19 cellular contexts compared by ENCODE assay signal in the genomic region with DNA sequence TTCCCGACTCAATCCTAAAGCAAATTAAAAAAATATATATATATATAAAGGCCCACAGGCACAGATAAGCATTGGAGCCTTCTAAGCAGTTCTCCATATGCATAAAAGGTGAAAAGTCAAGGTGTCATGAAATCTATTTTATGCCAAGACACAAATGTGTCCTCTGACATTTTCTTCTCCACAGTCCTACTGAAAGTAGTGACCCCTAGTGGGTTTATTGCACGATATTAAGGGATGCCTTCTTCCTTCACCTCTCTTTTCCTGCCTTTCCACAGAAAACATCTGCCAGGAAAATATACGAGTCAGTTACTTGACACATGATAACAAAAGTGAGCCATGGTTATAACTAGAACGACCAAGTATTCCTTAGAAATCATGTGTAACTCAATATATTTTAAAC.
DNase-seq lines count a peak whose midpoint lies in the region; ATAC-seq, FAIRE-seq and TF ChIP-seq lines count a peak whose summit lies in the region.
"Had no signal": no experiment of that assay in that cellular context is flagged by ENCODE, and none has a peak within 500 bp of the region (broad histone marks: within the 10 kb centered on the region; RNA-seq: fewer than 3 reads in every experiment).

No MANE protein-coding gene starts in this region.

- peak; percentile 21; the same call in 2 of the 3 replicates for TF ChIP-seq CTCF in A549 (IDR thresholded peaks at IDR 0.05)
- peak; percentile 2 for TF ChIP-seq CTCF in GM06990 (IDR thresholded peaks at IDR 0.05; ENCODE audit: insufficient read depth, low read length, poor library complexity, severe bottlenecking)
- TF ChIP-seq CTCF in OCI-LY3 (IDR thresholded peaks at IDR 0.05; ENCODE audit: low read depth, low read length) = peak; percentile 21
- peak; percentile 30 for TF ChIP-seq CTCF in foreskin keratinocyte (conservative IDR thresholded peaks at IDR 0.05)

- H3K27me3 ChIP-seq in GM06990 (replicated peaks; ENCODE audit: control insufficient read depth, insufficient read depth, low read length) = no peaks in the 10 kb centered on the region
- H3K27me3 ChIP-seq in OCI-LY3 (ENCODE audit: low read depth, low read length) = no peaks in the 10 kb centered on the region
- no peaks in the 10 kb centered on the region for H3K27me3 ChIP-seq in foreskin keratinocyte
- no peaks in the 10 kb centered on the region for H3K27me3 ChIP-seq in small intestine (ENCODE audit: control insufficient read depth in 2 of 2, insufficient read depth in 2 of 2, low read length in 2 of 2)

- no peak overlapping the region for H3K9ac ChIP-seq in OCI-LY3 (ENCODE audit: low read length)

- no peak for DNase-seq in A549 (ENCODE audit: low read depth in 1 of 2, low spot score in 1 of 2)
- no peak for DNase-seq in GM06990 (ENCODE audit: extremely low read depth, insufficient read length)
- no peak for DNase-seq in foreskin keratinocyte
- no peak for DNase-seq in medulla oblongata (ENCODE audit: extremely low spot score)
- DNase-seq in NCI-H446 (lab: John Stamatoyannopoulos, UW) = no peak
- DNase-seq in NCI-H446 treated with DMSO at 0.1 percent for 48 hours (lab: John Stamatoyannopoulos, UW) = no peak
- DNase-seq in small intestine = no peak
- DNase-seq: activated CD8-positive, alpha-beta memory T cell treated with anti-CD3 and anti-CD28 coated beads, Interleukin-2, amount 10 ng/mL, durations not matched to agents 7 days and 5 days; activated gamma-delta T cell treated with Interleukin-2 at 50 U/mL for 16 hours; effector memory CD4-positive, alpha-beta T cell; Kasumi-1; mucosa of descending colon; NCI-H2029; NCI-H774; posterior cingulate gyrus; WERI-Rb-1 had no signal

- POLR2A ChIA-PET in A549 (lab: Yijun Ruan, JAX) = no interaction called here

- no peak for TF ChIP-seq POLR2A in A549 (IDR thresholded peaks at IDR 0.05; ENCODE audit: low read length)

- H4K20me1 ChIP-seq in OCI-LY3 (ENCODE audit: insufficient read depth, low read length) = no peaks in the 10 kb centered on the region

- H3K36me3 ChIP-seq in GM06990 (ENCODE audit: control insufficient read depth, insufficient read depth, low read length) = no peaks in the 10 kb centered on the region
- H3K36me3 ChIP-seq in OCI-LY3 (replicated peaks; ENCODE audit: low read depth, low read length) = no peaks in the 10 kb centered on the region
- H3K36me3 ChIP-seq in small intestine (ENCODE audit: control insufficient read depth in 2 of 2, insufficient read depth in 2 of 2, low read length in 2 of 2) = no peaks in the 10 kb centered on the region
- H3K36me3 ChIP-seq: WERI-Rb-1 had no signal

- FAIRE-seq in A549 (lab: Jason Lieb, UNC) (no peak), small intestine (lab: Jason Lieb, UNC) (no peak)
- FAIRE-seq: islet of Langerhans had no signal

- peak in 1 of 2 experiments; percentile 27; a peak in 2 of 5 replicates for TF ChIP-seq RAD21 in A549 (conservative IDR thresholded peaks at IDR 0.05 in 1 of 2, IDR thresholded peaks at IDR 0.05 in 1 of 2)

- no peak overlapping the region for H3K4me2 ChIP-seq in A549
- H3K4me2 ChIP-seq in OCI-LY3 (ENCODE audit: low read length) = no peak overlapping the region

- H3K27ac ChIP-seq in A549 (no peak overlapping the region), OCI-LY3 (ENCODE audit: low read length) (no peak overlapping the region), foreskin keratinocyte (no peak overlapping the region), small intestine (ENCODE audit: low read depth in 1 of 2, low read length in 1 of 2) (no peak overlapping the region)
- H3K27ac ChIP-seq: HL-60, WERI-Rb-1 had no signal

- H3K79me2 ChIP-seq in OCI-LY3 (ENCODE audit: low read length) = no peaks in the 10 kb centered on the region

- no peak overlapping the region for H2AFZ ChIP-seq in OCI-LY3 (ENCODE audit: low read depth, low read length)

- ATAC-seq in A549 = peak in 1 of 2 experiments; percentile 66; a peak in 3 of 6 replicates
- ATAC-seq in foreskin keratinocyte = no peak
- ATAC-seq: activated CD8-positive, alpha-beta memory T cell treated with anti-CD3 and anti-CD28 coated beads, Interleukin-2, amount 10 ng/mL, durations not matched to agents 7 days and 5 days; mucosa of descending colon had no signal

- H3K4me3 ChIP-seq in A549 (no peak overlapping the region), GM06990 (replicated peaks; ENCODE audit: low read depth, low read length) (no peak overlapping the region), OCI-LY3 (ENCODE audit: low read length) (no peak overlapping the region), small intestine (ENCODE audit: low read depth in 1 of 2, low read length in 2 of 2) (no peak overlapping the region)
- H3K4me3 ChIP-seq: mucosa of descending colon had no signal

- 64% methylated on average over 4 of the region's 4 CpGs for WGBS in A549 (ENCODE audit: missing lambda C conversion rate)
- WGBS in small intestine, 3 donors = 78 to 88% (median 86%) methylated on average over 4 of the region's 4 CpGs

- TF ChIP-seq EP300 in A549 (IDR thresholded peaks at IDR 0.05) = no peak

- CTCF ChIA-PET in A549 (lab: Yijun Ruan, JAX) = interaction anchor here (1.0 to 1.4 kb wide), 2 partner anchors 9 to 214 kb away, joined by 3 to 5 read pairs; no protein-coding TSS in a partner anchor

- H3K4me1 ChIP-seq in A549 (no peaks in the 10 kb centered on the region), OCI-LY3 (ENCODE audit: low read length) (no peaks in the 10 kb centered on the region), foreskin keratinocyte (no peaks in the 10 kb centered on the region), small intestine (ENCODE audit: control insufficient read depth in 2 of 2, insufficient read depth in 1 of 2, low read depth in 1 of 2, low read length in 1 of 2) (no peaks in the 10 kb centered on the region)

- H3K9me3 ChIP-seq in A549 (no peaks in the 10 kb centered on the region), OCI-LY3 (ENCODE audit: insufficient read depth, low read length) (no peaks in the 10 kb centered on the region), small intestine (ENCODE audit: control insufficient read depth, low read depth) (no peaks in the 10 kb centered on the region)
- H3K9me3 ChIP-seq: mucosa of descending colon had no signal

TF ChIP-seq in A549, 52 proteins besides CTCF, POLR2A, EP300 and RAD21:
- TF ChIP-seq EHMT2 (IDR thresholded peaks at IDR 0.05; ENCODE audit: low read depth) (no peak), RNF2 (IDR thresholded peaks at IDR 0.05; ENCODE audit: borderline replicate concordance, low read depth) (no peak), ZC3H11A (IDR thresholded peaks at IDR 0.05) (no peak), HOXB5 (CRISPR knock-in tag; IDR thresholded peaks at IDR 0.05) (no peak), ZNF302 (CRISPR knock-in tag; IDR thresholded peaks at IDR 0.05) (no peak)
- TF ChIP-seq, protein P1, sequence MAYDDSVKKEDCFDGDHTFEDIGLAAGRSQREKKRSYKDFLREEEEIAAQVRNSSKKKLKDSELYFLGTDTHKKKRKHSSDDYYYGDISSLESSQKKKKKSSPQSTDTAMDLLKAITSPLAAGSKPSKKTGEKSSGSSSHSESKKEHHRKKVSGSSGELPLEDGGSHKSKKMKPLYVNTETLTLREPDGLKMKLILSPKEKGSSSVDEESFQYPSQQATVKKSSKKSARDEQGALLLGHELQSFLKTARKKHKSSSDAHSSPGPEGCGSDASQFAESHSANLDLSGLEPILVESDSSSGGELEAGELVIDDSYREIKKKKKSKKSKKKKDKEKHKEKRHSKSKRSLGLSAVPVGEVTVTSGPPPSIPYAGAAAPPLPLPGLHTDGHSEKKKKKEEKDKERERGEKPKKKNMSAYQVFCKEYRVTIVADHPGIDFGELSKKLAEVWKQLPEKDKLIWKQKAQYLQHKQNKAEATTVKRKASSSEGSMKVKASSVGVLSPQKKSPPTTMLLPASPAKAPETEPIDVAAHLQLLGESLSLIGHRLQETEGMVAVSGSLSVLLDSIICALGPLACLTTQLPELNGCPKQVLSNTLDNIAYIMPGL (CRISPR knock-in tag; IDR thresholded peaks at IDR 0.05; ENCODE audit: borderline replicate concordance) = no peak
